ENCODE assay signal across 8 cellular contexts in the genomic region with DNA sequence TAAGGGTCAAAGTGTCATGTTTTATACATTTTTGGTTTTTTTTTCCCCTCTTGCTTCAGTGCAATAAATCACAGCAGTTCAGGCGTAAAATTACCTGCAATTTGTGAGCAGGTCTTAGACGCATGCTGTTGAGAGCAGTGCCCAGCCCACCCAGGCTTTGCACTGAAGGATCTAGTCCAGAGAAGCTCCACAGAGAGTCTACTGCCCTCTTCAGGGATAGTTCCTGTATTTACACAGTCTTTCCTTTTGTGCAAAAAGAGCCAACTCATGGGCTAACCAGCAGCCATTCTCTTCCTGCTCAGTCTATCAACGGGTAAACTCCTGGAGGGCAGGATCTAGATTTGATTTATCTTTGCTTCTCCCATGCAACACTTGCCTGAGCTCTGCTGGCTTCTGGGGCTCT.
A peak's percentile ranks its signal among the peaks of the same experiment; 100 is the strongest.
DNase-seq lines count a peak whose midpoint lies in the region; ATAC-seq and TF ChIP-seq lines count a peak whose summit lies in the region.
"Had no signal": no experiment of that assay in that cellular context is flagged by ENCODE, and none has a peak within 500 bp of the region (broad histone marks: within the 10 kb centered on the region; RNA-seq: fewer than 3 reads in every experiment).

No MANE protein-coding gene starts in this region.

- no peaks in the 10 kb centered on the region for H3K9me3 ChIP-seq in MM.1S (replicated peaks; ENCODE audit: insufficient read depth, low read length)

- peaks cover 18% of the 10 kb centered on the region for H3K27me3 Mint-ChIP-seq in activated T-helper 2 cell treated with anti-CD3 and anti-CD28 coated beads, Interferon-gamma antibody, Interleukin-2, Interleukin-4, amounts not matched to agents 10 μg/mL and 5 μg/mL and 100 μg/mL, durations not matched to agents 14 hours and 24 hours and 36 hours (ENCODE audit: low read depth)
- peaks cover 2% of the 10 kb centered on the region for H3K27me3 Mint-ChIP-seq in memory B cell
- H3K27me3 Mint-ChIP-seq in Calu3 (ENCODE audit: unreplicated experiment), result no peaks in the 10 kb centered on the region

- no peaks in the 10 kb centered on the region for H3K27me3 ChIP-seq in MM.1S (replicated peaks; ENCODE audit: insufficient read depth, low read length)

- no peak overlapping the region for H3K9ac ChIP-seq in MM.1S (ENCODE audit: low read length)

- no peaks in the 10 kb centered on the region for H3K36me3 Mint-ChIP-seq in activated T-helper 2 cell treated with anti-CD3 and anti-CD28 coated beads, Interferon-gamma antibody, Interleukin-2, Interleukin-4, amounts not matched to agents 10 μg/mL and 5 μg/mL and 100 μg/mL, durations not matched to agents 14 hours and 24 hours and 36 hours (ENCODE audit: low read depth)
- H3K36me3 Mint-ChIP-seq in memory B cell, result no peaks in the 10 kb centered on the region
- H3K36me3 Mint-ChIP-seq in Calu3 (ENCODE audit: insufficient read depth, unreplicated experiment), result peaks cover 10% of the 10 kb centered on the region

- intact Hi-C loops in activated T-helper 2 cell treated with anti-CD3 and anti-CD28 coated beads, Interferon-gamma antibody, Interleukin-2, Interleukin-4, amounts not matched to agents 10 μg/mL and 5 μg/mL and 100 μg/mL, durations not matched to agents 14 hours and 24 hours and 36 hours (cut with micrococcal nuclease), result loop anchor here (5.0 kb wide), 3 partner anchors 40 to 190 kb away; no protein-coding TSS in a partner anchor
- intact Hi-C loops in Calu3 (cut with micrococcal nuclease; ENCODE audit: unreplicated experiment), result loop anchor here (5.0 kb wide), 1 partner anchor 50 kb away; no protein-coding TSS in a partner anchor

- H3K4me1 Mint-ChIP-seq in activated T-helper 2 cell treated with anti-CD3 and anti-CD28 coated beads, Interferon-gamma antibody, Interleukin-2, Interleukin-4, amounts not matched to agents 10 μg/mL and 5 μg/mL and 100 μg/mL, durations not matched to agents 14 hours and 24 hours and 36 hours (ENCODE audit: low read depth), result peaks cover 26% of the 10 kb centered on the region
- H3K4me1 Mint-ChIP-seq in memory B cell (no peaks in the 10 kb centered on the region), Calu3 (ENCODE audit: low read depth, unreplicated experiment) (peaks cover 28% of the 10 kb centered on the region)

- H3K36me3 ChIP-seq in MM.1S (replicated peaks; ENCODE audit: insufficient read depth, low read length), result no peaks in the 10 kb centered on the region

- H3K27ac Mint-ChIP-seq in activated T-helper 2 cell treated with anti-CD3 and anti-CD28 coated beads, Interferon-gamma antibody, Interleukin-2, Interleukin-4, amounts not matched to agents 10 μg/mL and 5 μg/mL and 100 μg/mL, durations not matched to agents 14 hours and 24 hours and 36 hours, result peak overlapping the region; percentile 38
- no peak overlapping the region for H3K27ac Mint-ChIP-seq in memory B cell
- no peak overlapping the region for H3K27ac Mint-ChIP-seq in Calu3 (ENCODE audit: unreplicated experiment)

- H3K4me2 ChIP-seq in MM.1S (ENCODE audit: low read depth, low read length), result no peak overlapping the region

- H4K20me1 ChIP-seq in MM.1S (ENCODE audit: insufficient read depth, low read length), result no peaks in the 10 kb centered on the region

- no peak overlapping the region for H3K27ac ChIP-seq in MM.1S (ENCODE audit: low read length)

- no peaks in the 10 kb centered on the region for H3K9me2 ChIP-seq in MM.1S (replicated peaks; ENCODE audit: insufficient read depth, low read length)

- CTCF ChIA-PET in Calu3 (lab: Charles Lee), result no interaction called here

- no peaks in the 10 kb centered on the region for H3F3A ChIP-seq in MM.1S (ENCODE audit: insufficient read depth, low read length)

- DNase-seq in GM03348 (ENCODE audit: low spot score) (peak; percentile 35), MM.1S (no peak), memory B cell (ENCODE audit: low spot score in 2 of 2) (no peak), NCI-H1048 (lab: John Stamatoyannopoulos, UW) (no peak), Calu3 (no peak)
- DNase-seq in activated T-helper 2 cell treated with anti-CD3 and anti-CD28 coated beads, Interferon-gamma antibody, Interleukin-2, Interleukin-4, amounts not matched to agents 10 μg/mL and 5 μg/mL and 100 μg/mL, durations not matched to agents 14 hours and 24 hours and 36 hours (ENCODE audit: low spot score), result no peak
- DNase-seq: substantia nigra had no signal

- ATAC-seq in memory B cell (ENCODE audit: low read depth), result peak; percentile 56
- ATAC-seq in activated CD4-positive, CD25-positive, alpha-beta regulatory T cell treated with anti-CD3 and anti-CD28 coated beads, Interleukin-2, amount 50 U/mL, for 24 hours, result no peak

- no peaks in the 10 kb centered on the region for H3K79me2 ChIP-seq in MM.1S (ENCODE audit: low read length)

- peaks cover 10% of the 10 kb centered on the region; the same call in 1 of the 2 replicates for H3K4me1 ChIP-seq in MM.1S (ENCODE audit: low read length)

- H2AFZ ChIP-seq in MM.1S (ENCODE audit: low read length), result no peak overlapping the region

- no TSS peak for BruUV-seq in Calu3 (replicated peaks; lab: Mats Ljungman, UMichigan)

- peaks cover 10% of the 10 kb centered on the region for H3K9me3 Mint-ChIP-seq in activated T-helper 2 cell treated with anti-CD3 and anti-CD28 coated beads, Interferon-gamma antibody, Interleukin-2, Interleukin-4, amounts not matched to agents 10 μg/mL and 5 μg/mL and 100 μg/mL, durations not matched to agents 14 hours and 24 hours and 36 hours
- no peaks in the 10 kb centered on the region for H3K9me3 Mint-ChIP-seq in memory B cell
- H3K9me3 Mint-ChIP-seq in Calu3 (ENCODE audit: low read depth, unreplicated experiment), result no peaks in the 10 kb centered on the region

- TF ChIP-seq CTCF in MM.1S (IDR thresholded peaks at IDR 0.05; ENCODE audit: low read length), result peak; percentile 53
- TF ChIP-seq CTCF in Calu3 (IDR thresholded peaks at IDR 0.05; ENCODE audit: unreplicated experiment), result no peak

- no peak overlapping the region for H3K4me3 ChIP-seq in MM.1S (ENCODE audit: low read length)

- H3K4me3 Mint-ChIP-seq in activated T-helper 2 cell treated with anti-CD3 and anti-CD28 coated beads, Interferon-gamma antibody, Interleukin-2, Interleukin-4, amounts not matched to agents 10 μg/mL and 5 μg/mL and 100 μg/mL, durations not matched to agents 14 hours and 24 hours and 36 hours (ENCODE audit: low read depth), result no peak overlapping the region
- H3K4me3 Mint-ChIP-seq in memory B cell (no peak overlapping the region), Calu3 (ENCODE audit: low read depth, unreplicated experiment) (no peak overlapping the region)
